9 cellular contexts compared by ENCODE assay signal in genomic region chr16:67241008-67241900, GRCh38.
DNase-seq lines count a peak whose midpoint lies in the region; ATAC-seq and TF ChIP-seq lines count a peak whose summit lies in the region.
"Had no signal": no experiment of that assay in that cellular context is flagged by ENCODE, and none has a peak within 500 bp of the region (broad histone marks: within the 10 kb centered on the region; RNA-seq: fewer than 3 reads in every experiment).

No MANE protein-coding gene starts in this region.

- peak overlapping the region; percentile 21 for H3K27ac ChIP-seq in parathyroid adenoma
- H3K27ac ChIP-seq: KMS-11 had no signal

- no peak for ATAC-seq in HG03439 (IDR thresholded peaks at IDR 0.05; ENCODE audit: unreplicated experiment)
- no peak for ATAC-seq in GM19463 (IDR thresholded peaks at IDR 0.05; ENCODE audit: unreplicated experiment)
- ATAC-seq in GM21390 (IDR thresholded peaks at IDR 0.05; ENCODE audit: unreplicated experiment) = no peak

- H3K36me3 ChIP-seq in parathyroid adenoma (ENCODE audit: control insufficient read depth, insufficient read depth, low read length) = no peaks in the 10 kb centered on the region

- TF ChIP-seq CTCF in fibroblast of mammary gland (conservative IDR thresholded peaks at IDR 0.05; ENCODE audit: control insufficient read depth, insufficient read depth, low read depth, low read length) (no peak), parathyroid adenoma (IDR thresholded peaks at IDR 0.05) (no peak)

- H3K27me3 ChIP-seq in parathyroid adenoma (ENCODE audit: control insufficient read depth, insufficient read depth, low read length) = no peaks in the 10 kb centered on the region

- peak; percentile 97 for DNase-seq in EL
- DNase-seq in SW 1271 (lab: John Stamatoyannopoulos, UW) = peak; percentile 34 to 44
- DNase-seq in fibroblast of mammary gland (ENCODE audit: low read depth) = peak; percentile 93
- DNase-seq in superior temporal gyrus (ENCODE audit: extremely low spot score) = no peak

- peaks cover 2% of the 10 kb centered on the region for H3K79me2 ChIP-seq in parathyroid adenoma

- no peak overlapping the region for H3K4me2 ChIP-seq in parathyroid adenoma (ENCODE audit: low read length)
- H3K4me2 ChIP-seq: KMS-11 had no signal

- H2AFZ ChIP-seq in parathyroid adenoma = no peak overlapping the region

- H3K4me3 ChIP-seq in fibroblast of mammary gland (ENCODE audit: control insufficient read depth, low read depth, low read length) (no peak overlapping the region), parathyroid adenoma (ENCODE audit: low read depth, low read length) (no peak overlapping the region)

- H3K4me1 ChIP-seq in parathyroid adenoma = peaks cover 5% of the 10 kb centered on the region

- no peaks in the 10 kb centered on the region for H3K9me3 ChIP-seq in parathyroid adenoma (ENCODE audit: control insufficient read depth, low read length)

- H3K9ac ChIP-seq in parathyroid adenoma = no peak overlapping the region
- H3K9ac ChIP-seq: KMS-11 had no signal
